1 cellular context compared by ENCODE assay signal in the genomic region with DNA sequence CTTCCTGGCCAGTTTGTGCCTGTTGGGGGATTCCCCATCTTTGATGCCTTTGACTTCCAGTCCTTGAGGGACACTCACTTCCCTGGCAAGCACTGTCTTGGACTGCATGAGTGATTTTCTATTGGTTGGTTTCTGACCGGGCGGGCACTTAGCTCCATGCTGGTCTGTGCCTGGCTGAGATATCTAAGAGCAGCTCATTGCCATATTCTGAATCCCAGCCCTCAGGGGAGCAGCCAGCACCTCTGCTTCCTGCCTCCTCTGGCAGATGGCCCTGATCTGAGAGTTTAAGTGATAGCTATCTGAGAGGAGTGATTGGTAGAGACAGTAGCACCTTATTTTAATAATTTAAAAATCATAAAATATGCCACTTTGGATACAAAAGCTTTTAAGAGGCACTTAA.
TF ChIP-seq lines count a peak whose summit lies in the region.

No MANE protein-coding gene starts in this region.

TF ChIP-seq in IMR-90, 13 proteins besides CTCF, POLR2A, EP300 and RAD21:
- no peak for TF ChIP-seq RFX5 (IDR thresholded peaks at IDR 0.05; ENCODE audit: low read depth, low read length)
- TF ChIP-seq SMC3 (IDR thresholded peaks at IDR 0.05; ENCODE audit: low read depth, low read length), result no peak
- TF ChIP-seq NFE2L2 (IDR thresholded peaks at IDR 0.05; ENCODE audit: low read depth, low read length), result no peak
- TF ChIP-seq MAFK (IDR thresholded peaks at IDR 0.05; ENCODE audit: low read depth, low read length), result no peak
- TF ChIP-seq CHD1 (IDR thresholded peaks at IDR 0.05; ENCODE audit: low read depth, low read length), result no peak
- TF ChIP-seq MAZ (IDR thresholded peaks at IDR 0.05; ENCODE audit: borderline replicate concordance, low read depth, low read length), result no peak
- TF ChIP-seq RCOR1 (IDR thresholded peaks at IDR 0.05; ENCODE audit: insufficient replicate concordance, low read length), result no peak
- TF ChIP-seq CEBPB (IDR thresholded peaks at IDR 0.05; ENCODE audit: low read depth, low read length), result no peak
- TF ChIP-seq FOS (IDR thresholded peaks at IDR 0.05; ENCODE audit: low read depth, low read length), result no peak
- TF ChIP-seq, protein P1, sequence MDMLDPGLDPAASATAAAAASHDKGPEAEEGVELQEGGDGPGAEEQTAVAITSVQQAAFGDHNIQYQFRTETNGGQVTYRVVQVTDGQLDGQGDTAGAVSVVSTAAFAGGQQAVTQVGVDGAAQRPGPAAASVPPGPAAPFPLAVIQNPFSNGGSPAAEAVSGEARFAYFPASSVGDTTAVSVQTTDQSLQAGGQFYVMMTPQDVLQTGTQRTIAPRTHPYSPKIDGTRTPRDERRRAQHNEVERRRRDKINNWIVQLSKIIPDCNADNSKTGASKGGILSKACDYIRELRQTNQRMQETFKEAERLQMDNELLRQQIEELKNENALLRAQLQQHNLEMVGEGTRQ (IDR thresholded peaks at IDR 0.05; ENCODE audit: low read depth, low read length), result no peak
- TF ChIP-seq MXI1 (IDR thresholded peaks at IDR 0.05; ENCODE audit: borderline replicate concordance, low read depth, low read length), result no peak
